ENCODE assay signal across 13 cellular contexts in the genomic region with DNA sequence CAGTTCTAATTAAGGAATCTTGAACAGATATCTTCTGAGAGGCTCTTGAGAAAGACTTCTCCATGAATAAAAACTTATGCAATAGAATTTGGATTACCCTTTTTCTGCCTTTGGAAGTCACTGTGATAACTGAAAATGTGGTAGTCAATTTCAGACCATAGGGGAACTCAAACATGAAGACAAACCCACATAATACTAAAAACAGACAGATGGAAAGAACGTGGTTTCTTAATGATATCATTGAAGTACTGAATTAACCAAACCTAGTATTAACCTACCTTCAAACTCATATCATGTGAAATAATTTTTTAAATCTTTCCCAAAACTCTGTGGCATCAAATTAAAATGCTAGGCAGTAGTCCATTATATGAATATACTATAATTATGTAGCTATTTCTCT.
A peak's percentile ranks its signal among the peaks of the same experiment; 100 is the strongest.
DNase-seq lines count a peak whose midpoint lies in the region; ATAC-seq lines count a peak whose summit lies in the region.
"Had no signal": no experiment of that assay in that cellular context is flagged by ENCODE, and none has a peak within 500 bp of the region (broad histone marks: within the 10 kb centered on the region; RNA-seq: fewer than 3 reads in every experiment).

No MANE protein-coding gene starts in this region.

- ATAC-seq in activated T-cell treated with anti-CD3 and anti-CD28 coated beads, Interleukin-2, amount 50 U/mL, for 4 hours: peak; percentile 65
- ATAC-seq in GM21360 (IDR thresholded peaks at IDR 0.05; ENCODE audit: unreplicated experiment) (peak; percentile 57), HG03439 (IDR thresholded peaks at IDR 0.05; ENCODE audit: unreplicated experiment) (peak; percentile 61)
- ATAC-seq in stimulated activated effector memory CD8-positive, alpha-beta T cell treated with anti-CD3 and anti-CD28 coated beads, Interleukin-12 subunit alpha, Interleukin-12 subunit beta, amount 100 ng/mL, for 72 hours: peak; percentile 85
- ATAC-seq: left lobe of liver had no signal

- H3K4me3 Mint-ChIP-seq in activated T-cell treated with anti-CD3 and anti-CD28 coated beads, Interleukin-2, amount 50 U/mL, for 4 hours: no peak overlapping the region
- no peak overlapping the region for H3K4me3 Mint-ChIP-seq in stimulated activated effector memory CD8-positive, alpha-beta T cell treated with anti-CD3 and anti-CD28 coated beads, Interleukin-12 subunit alpha, Interleukin-12 subunit beta, amount 100 ng/mL, for 72 hours

- H3K4me1 Mint-ChIP-seq in activated T-cell treated with anti-CD3 and anti-CD28 coated beads, Interleukin-2, amount 50 U/mL, for 4 hours (ENCODE audit: low read depth): peaks cover 28% of the 10 kb centered on the region
- H3K4me1 Mint-ChIP-seq in stimulated activated effector memory CD8-positive, alpha-beta T cell treated with anti-CD3 and anti-CD28 coated beads, Interleukin-12 subunit alpha, Interleukin-12 subunit beta, amount 100 ng/mL, for 72 hours: peaks cover 37% of the 10 kb centered on the region

- H3K27me3 Mint-ChIP-seq in activated T-cell treated with anti-CD3 and anti-CD28 coated beads, Interleukin-2, amount 50 U/mL, for 4 hours (ENCODE audit: low read depth): no peaks in the 10 kb centered on the region

- no peak for DNase-seq in activated T-cell treated with anti-CD3 and anti-CD28 coated beads, Interleukin-2, amount 50 U/mL, for 4 hours
- DNase-seq in activated T-cell treated with anti-CD3 and anti-CD28 coated beads, Interleukin-2, amount 50 U/mL, for 48 hours: no peak
- no peak for DNase-seq in stimulated activated effector memory CD8-positive, alpha-beta T cell treated with anti-CD3 and anti-CD28 coated beads, Interleukin-12 subunit alpha, Interleukin-12 subunit beta, amount 100 ng/mL, for 72 hours (ENCODE audit: low spot score in 2 of 2)
- DNase-seq in NCI-H1694 treated with DMSO at 0.1 percent for 48 hours (lab: John Stamatoyannopoulos, UW) (no peak), COLO829 (ENCODE audit: low spot score) (no peak)
- DNase-seq in activated CD8-positive, alpha-beta memory T cell treated with anti-CD3 and anti-CD28 coated beads for 24 hours: no peak
- DNase-seq: esophagus squamous epithelium; hippocampal formation; stimulated activated CD4-positive, alpha-beta T cell treated with anti-CD3 and anti-CD28 coated beads, Interleukin-15, amount 100 ng/mL, for 24 hours; tibial artery had no signal

- H3K9me3 Mint-ChIP-seq in activated T-cell treated with anti-CD3 and anti-CD28 coated beads, Interleukin-2, amount 50 U/mL, for 4 hours: no peaks in the 10 kb centered on the region
- H3K9me3 Mint-ChIP-seq in stimulated activated effector memory CD8-positive, alpha-beta T cell treated with anti-CD3 and anti-CD28 coated beads, Interleukin-12 subunit alpha, Interleukin-12 subunit beta, amount 100 ng/mL, for 72 hours: no peaks in the 10 kb centered on the region

- no peak overlapping the region for H3K27ac Mint-ChIP-seq in stimulated activated effector memory CD8-positive, alpha-beta T cell treated with anti-CD3 and anti-CD28 coated beads, Interleukin-12 subunit alpha, Interleukin-12 subunit beta, amount 100 ng/mL, for 72 hours

- H3K36me3 Mint-ChIP-seq in activated T-cell treated with anti-CD3 and anti-CD28 coated beads, Interleukin-2, amount 50 U/mL, for 4 hours (ENCODE audit: insufficient read depth): peaks cover 49% of the 10 kb centered on the region
- H3K36me3 Mint-ChIP-seq in stimulated activated effector memory CD8-positive, alpha-beta T cell treated with anti-CD3 and anti-CD28 coated beads, Interleukin-12 subunit alpha, Interleukin-12 subunit beta, amount 100 ng/mL, for 72 hours: peaks cover 60% of the 10 kb centered on the region
